In the genomic region with DNA sequence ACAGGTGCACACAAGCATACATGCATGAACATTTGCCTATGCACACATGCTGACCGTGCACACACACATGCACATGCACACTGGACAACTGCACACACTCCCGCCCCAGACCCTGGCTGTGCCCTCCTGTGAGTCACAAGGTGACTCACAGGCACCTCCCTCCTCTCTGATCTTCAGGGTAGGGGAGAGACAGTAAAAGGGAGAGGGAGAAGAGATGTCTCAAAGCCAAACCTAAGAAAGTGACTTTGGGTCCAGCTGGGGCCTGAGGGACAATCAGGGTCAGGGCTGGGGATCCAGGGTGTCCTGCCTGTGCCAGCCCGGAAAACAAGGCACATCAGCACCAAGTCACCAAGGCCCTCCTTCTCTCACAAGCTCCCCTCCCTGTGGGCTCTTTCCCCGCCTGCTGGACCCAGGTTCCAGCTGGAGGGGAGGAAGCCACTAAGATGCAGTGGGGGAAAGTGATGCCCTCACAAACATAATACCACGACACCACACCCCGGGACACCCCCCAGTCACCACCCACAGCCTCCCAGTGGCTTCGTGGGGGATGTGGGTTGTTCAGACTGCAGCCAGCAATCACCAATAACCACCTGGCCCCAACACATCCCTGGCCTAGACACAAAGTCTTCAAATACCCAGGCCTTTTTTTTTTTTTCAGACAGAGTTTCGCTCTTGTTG, we compare ENCODE assay signal across 8 cellular contexts. TPM values are rescaled to one million over a fixed set of nuclear protein-coding genes. Genes with fewer than 3 reads are reported as not detected.
DNase-seq lines count a peak whose midpoint lies in the region; ATAC-seq lines count a peak whose summit lies in the region.

No MANE protein-coding gene starts in this region.

- no peak overlapping the region for H3K27ac Mint-ChIP-seq in activated naive CD8-positive, alpha-beta T cell treated with anti-CD3 and anti-CD28 coated beads, Interleukin-2, amount 10 ng/mL, durations not matched to agents 7 days and 5 days
- H3K27ac Mint-ChIP-seq in naive thymus-derived CD4-positive, alpha-beta T cell = peak overlapping the region in 2 of 9 donors; percentile 32 to 51

- peak overlapping the region; percentile 38 for H3K4me3 Mint-ChIP-seq in activated naive CD8-positive, alpha-beta T cell treated with anti-CD3 and anti-CD28 coated beads, Interleukin-2, amount 10 ng/mL, durations not matched to agents 7 days and 5 days
- H3K4me3 Mint-ChIP-seq in naive thymus-derived CD4-positive, alpha-beta T cell = peak overlapping the region in 2 of 10 donors; percentile 12 to 41

- H3K27me3 ChIP-seq in naive thymus-derived CD4-positive, alpha-beta T cell (ENCODE audit: control insufficient read depth in 2 of 2, insufficient read depth in 2 of 2, low read length in 2 of 2) = no peaks in the 10 kb centered on the region

- CTCF ChIA-PET in naive thymus-derived CD4-positive, alpha-beta T cell (lab: Charles Lee) = interaction anchor here (0.7 kb wide), 1 partner anchor 72 kb away, joined by 3 read pairs; no protein-coding TSS in a partner anchor

- intact Hi-C loops in naive thymus-derived CD4-positive, alpha-beta T cell (cut with micrococcal nuclease) = loop anchor here in 1 of 2 donors (5.0 kb wide), 1 partner anchor 37 kb away; a partner anchor contains a TSS
- intact Hi-C loops in left ventricle myocardium superior (cut with micrococcal nuclease) = no loop called here

- DNase-seq in GDM1 (lab: John Stamatoyannopoulos, UW) (peak; percentile 18), LHCN-M2 (ENCODE audit: low read depth) (peak; percentile 87), superior temporal gyrus (ENCODE audit: extremely low spot score) (no peak), left ventricle myocardium superior (no peak), NCI-H187 treated with DMSO at 0.1 percent for 48 hours (lab: John Stamatoyannopoulos, UW) (no peak)
- peak; percentile 50 for DNase-seq in activated naive CD8-positive, alpha-beta T cell treated with anti-CD3 and anti-CD28 coated beads, Interleukin-2, amount 10 ng/mL, durations not matched to agents 7 days and 5 days
- no peak for DNase-seq in naive thymus-derived CD4-positive, alpha-beta T cell

- H3K36me3 ChIP-seq in naive thymus-derived CD4-positive, alpha-beta T cell (ENCODE audit: control insufficient read depth in 2 of 3, insufficient read depth in 3 of 3, low read length in 3 of 3) = no peaks in the 10 kb centered on the region

- H3K9me3 ChIP-seq in naive thymus-derived CD4-positive, alpha-beta T cell (ENCODE audit: control insufficient read depth in 2 of 3, low read length in 3 of 3) = no peaks in the 10 kb centered on the region

- H3K4me1 Mint-ChIP-seq in activated naive CD8-positive, alpha-beta T cell treated with anti-CD3 and anti-CD28 coated beads, Interleukin-2, amount 10 ng/mL, durations not matched to agents 7 days and 5 days = peaks cover 17% of the 10 kb centered on the region
- peaks cover 5 to 29% (median 18%) of the 10 kb centered on the region in 7 donors for H3K4me1 Mint-ChIP-seq in naive thymus-derived CD4-positive, alpha-beta T cell

- POLR2A ChIA-PET in activated naive CD8-positive, alpha-beta T cell treated with anti-CD3 and anti-CD28 coated beads, Interleukin-2, amount 10 ng/mL, durations not matched to agents 7 days and 5 days (lab: Charles Lee) = interaction anchor here (0.6 to 1.2 kb wide), 3 partner anchors 31 to 49 kb away, joined by 3 to 4 read pairs (median 3); no protein-coding TSS in a partner anchor
- POLR2A ChIA-PET in naive thymus-derived CD4-positive, alpha-beta T cell (lab: Charles Lee) = interaction anchor here (1.2 to 2.1 kb wide), 2 partner anchors 35 to 109 kb away, joined by 8 to 11 read pairs; no protein-coding TSS in a partner anchor

- peaks cover 0 to 17% of the 10 kb centered on the region in 2 donors for H3K4me1 ChIP-seq in naive thymus-derived CD4-positive, alpha-beta T cell (ENCODE audit: control insufficient read depth in 2 of 2, insufficient read depth in 2 of 2, low read length in 2 of 2)

- H3K36me3 Mint-ChIP-seq in activated naive CD8-positive, alpha-beta T cell treated with anti-CD3 and anti-CD28 coated beads, Interleukin-2, amount 10 ng/mL, durations not matched to agents 7 days and 5 days = no peaks in the 10 kb centered on the region
- no peaks in the 10 kb centered on the region for H3K36me3 Mint-ChIP-seq in naive thymus-derived CD4-positive, alpha-beta T cell

- H3K27ac ChIP-seq in naive thymus-derived CD4-positive, alpha-beta T cell (ENCODE audit: low read depth, low read length) = no peak overlapping the region

- no peak overlapping the region for H3K4me3 ChIP-seq in naive thymus-derived CD4-positive, alpha-beta T cell (ENCODE audit: low read length)

- peak; percentile 63 for ATAC-seq in activated naive CD8-positive, alpha-beta T cell treated with anti-CD3 and anti-CD28 coated beads, Interleukin-2, amount 10 ng/mL, durations not matched to agents 7 days and 5 days (ENCODE audit: low read depth)
- peak; percentile 83 for ATAC-seq in naive thymus-derived CD4-positive, alpha-beta T cell
- no peak for ATAC-seq in GM19455 (IDR thresholded peaks at IDR 0.05; ENCODE audit: unreplicated experiment)
- no peak for ATAC-seq in left ventricle myocardium superior

- H3K9me3 Mint-ChIP-seq in activated naive CD8-positive, alpha-beta T cell treated with anti-CD3 and anti-CD28 coated beads, Interleukin-2, amount 10 ng/mL, durations not matched to agents 7 days and 5 days = no peaks in the 10 kb centered on the region
- peaks cover 0 to 2% (median 0%) of the 10 kb centered on the region in 11 donors for H3K9me3 Mint-ChIP-seq in naive thymus-derived CD4-positive, alpha-beta T cell

- H3K27me3 Mint-ChIP-seq in activated naive CD8-positive, alpha-beta T cell treated with anti-CD3 and anti-CD28 coated beads, Interleukin-2, amount 10 ng/mL, durations not matched to agents 7 days and 5 days = peaks cover 23% of the 10 kb centered on the region
- H3K27me3 Mint-ChIP-seq in naive thymus-derived CD4-positive, alpha-beta T cell = peaks cover 0 to 22% (median 0%) of the 10 kb centered on the region in 5 donors

RNA-seq across cellular contexts. Expression of a gene that starts 39.3 kb away (rescaled TPM):
- total RNA-seq in LHCN-M2 (2014; rRNA removed) (1.2 and 4.1 TPM in 2 replicates), left ventricle myocardium superior (19.9 TPM)
- 2.8 TPM for polyA plus RNA-seq in LHCN-M2 (2012)
- 1 to 10 TPM; 7.2 to 7.9 TPM for total RNA-seq in activated naive CD8-positive, alpha-beta T cell treated with anti-CD3 and anti-CD28 coated beads, Interleukin-2, amount 10 ng/mL, durations not matched to agents 7 days and 5 days
- total RNA-seq in naive thymus-derived CD4-positive, alpha-beta T cell = 1 to 10 TPM in 4 of 5 experiments, under 1 TPM in 1; 0.56 to 9.5 (median 2.3) TPM
- polyA plus RNA-seq in naive thymus-derived CD4-positive, alpha-beta T cell = 1 to 10 TPM; 1.4 to 5.8 TPM

RNA-seq across cellular contexts. Expression of a gene that starts 53.0 kb away (rescaled TPM):
- total RNA-seq in LHCN-M2 (2014; rRNA removed) (1.3 and 3.3 TPM in 2 replicates), left ventricle myocardium superior (79.2 TPM)
- 3.7 TPM for polyA plus RNA-seq in LHCN-M2 (2012)
- 10 to 100 TPM; 64.2 to 71.3 TPM for total RNA-seq in activated naive CD8-positive, alpha-beta T cell treated with anti-CD3 and anti-CD28 coated beads, Interleukin-2, amount 10 ng/mL, durations not matched to agents 7 days and 5 days
- 100 to 1,000 TPM in 2 of 5 experiments, 10 to 100 TPM in 3; 14.2 to 164 (median 76.9) TPM for total RNA-seq in naive thymus-derived CD4-positive, alpha-beta T cell
- polyA plus RNA-seq in naive thymus-derived CD4-positive, alpha-beta T cell = 10 to 100 TPM; 24.1 to 32.7 TPM

Comparison
In these comparisons a context has a peak if more than half of its experiments do, and no peak if none do; other contexts are left out.
1. DNase-seq: peak in GDM1 (single experiment), LHCN-M2 (single experiment) and activated naive CD8-positive, alpha-beta T cell treated with anti-CD3 and anti-CD28 coated beads, Interleukin-2, amount 10 ng/mL, durations not matched to agents 7 days and 5 days (single experiment); none in naive thymus-derived CD4-positive, alpha-beta T cell (0 of 9), superior temporal gyrus (single experiment), left ventricle myocardium superior (single experiment) and NCI-H187 treated with DMSO at 0.1 percent for 48 hours (single experiment).
2. ATAC-seq: peak in activated naive CD8-positive, alpha-beta T cell treated with anti-CD3 and anti-CD28 coated beads, Interleukin-2, amount 10 ng/mL, durations not matched to agents 7 days and 5 days (single experiment) and naive thymus-derived CD4-positive, alpha-beta T cell (single experiment); none in GM19455 (single experiment) and left ventricle myocardium superior (single experiment).